8 cellular contexts compared by ENCODE assay signal in the genomic region with DNA sequence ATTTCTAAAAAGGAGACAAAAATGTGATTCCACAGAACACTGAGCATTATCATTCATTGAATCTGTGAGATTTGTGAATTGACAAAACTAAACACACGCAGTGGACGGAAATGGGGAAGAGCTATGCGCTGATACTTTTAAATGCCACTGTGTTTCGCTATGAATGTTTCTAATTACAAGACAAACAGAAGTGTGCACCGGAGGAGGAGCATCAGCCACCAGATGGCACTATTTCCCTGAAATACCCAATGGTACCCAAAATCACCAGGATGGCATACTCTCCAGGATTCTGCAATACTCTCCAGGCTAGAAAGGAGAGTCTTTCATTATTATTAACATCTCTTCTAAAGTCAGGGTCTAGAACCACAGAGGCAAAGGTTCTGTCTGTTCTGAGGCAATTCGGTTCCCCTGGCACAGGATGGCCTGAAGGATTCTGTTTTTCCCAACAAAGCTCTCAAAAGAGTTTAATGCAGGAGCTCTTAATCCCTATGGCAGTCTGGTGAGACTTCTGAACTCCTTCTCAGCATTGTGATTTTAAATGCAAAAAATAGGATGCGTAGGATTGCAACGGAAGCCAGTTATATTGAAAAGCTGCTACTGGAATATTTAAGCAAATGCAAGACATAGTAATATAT. TPM values are rescaled to one million over a fixed set of nuclear protein-coding genes. Genes with fewer than 3 reads are reported as not detected.
DNase-seq lines count a peak whose midpoint lies in the region; ATAC-seq and TF ChIP-seq lines count a peak whose summit lies in the region.

No MANE protein-coding gene starts in this region.

- H3K4me1 ChIP-seq in lower lobe of right lung = no peaks in the 10 kb centered on the region

- ATAC-seq in CD4-positive, alpha-beta T cell (ENCODE audit: poor library complexity) = peak; percentile 78
- ATAC-seq in HG03354 (IDR thresholded peaks at IDR 0.05; ENCODE audit: poor library complexity, severe bottlenecking, unreplicated experiment) (peak; percentile 94), lower lobe of right lung (peak; percentile 80 to 83)

- intact Hi-C loops in CD4-positive, alpha-beta T cell (cut with DNase I, micrococcal nuclease) = loop anchor here (2.0 to 10.0 kb wide), 5 partner anchors 327 to 1517 kb away; no protein-coding TSS in a partner anchor
- intact Hi-C loops in lower lobe of right lung (cut with DNase I) = no loop called here

- no peaks in the 10 kb centered on the region for H3K36me3 ChIP-seq in lower lobe of right lung

- H3K4me1 Mint-ChIP-seq in CD4-positive, alpha-beta T cell (ENCODE audit: low read depth) = no peaks in the 10 kb centered on the region

- no peak overlapping the region for H3K27ac Mint-ChIP-seq in CD4-positive, alpha-beta T cell

- no peak overlapping the region for H3K4me3 Mint-ChIP-seq in CD4-positive, alpha-beta T cell

- H3K9me3 ChIP-seq in CD4-positive, alpha-beta T cell (ENCODE audit: control insufficient read depth, low read length) = no peaks in the 10 kb centered on the region
- no peaks in the 10 kb centered on the region for H3K9me3 ChIP-seq in lower lobe of right lung

- POLR2A ChIA-PET in CD4-positive, alpha-beta T cell (lab: Charles Lee) = interaction anchor here (1.6 kb wide), 1 partner anchor 14 kb away, joined by 6 read pairs; a partner anchor contains a TSS

- no peak overlapping the region for H3K4me3 ChIP-seq in lower lobe of right lung

- no peaks in the 10 kb centered on the region for H3K36me3 Mint-ChIP-seq in CD4-positive, alpha-beta T cell (ENCODE audit: low read depth)

- no peak overlapping the region for H3K27ac ChIP-seq in CD4-positive, alpha-beta T cell (ENCODE audit: low read depth, low read length)
- no peak overlapping the region for H3K27ac ChIP-seq in lower lobe of right lung

- CTCF ChIA-PET in CD4-positive, alpha-beta T cell (lab: Charles Lee) = interaction anchor here (1.0 to 1.5 kb wide), 4 partner anchors 8 to 1509 kb away, joined by 4 to 10 read pairs (median 4); a partner anchor contains a TSS

- TF ChIP-seq CTCF in CD4-positive, alpha-beta T cell (IDR thresholded peaks at IDR 0.05) = peak; percentile 84
- TF ChIP-seq CTCF in lower lobe of right lung (IDR thresholded peaks at IDR 0.05) = peak; percentile 83

- H3K27me3 Mint-ChIP-seq in CD4-positive, alpha-beta T cell = peaks cover 52% of the 10 kb centered on the region

- H3K27me3 ChIP-seq in CD4-positive, alpha-beta T cell (ENCODE audit: control insufficient read depth, insufficient read depth, low read length) = peaks cover 5% of the 10 kb centered on the region
- H3K27me3 ChIP-seq in lower lobe of right lung (ENCODE audit: low read depth) = peaks cover 7% of the 10 kb centered on the region

- DNase-seq in CD4-positive, alpha-beta T cell = peak; percentile 30 to 54 (median 44)
- peak; percentile 52 for DNase-seq in GM19240 (ENCODE audit: insufficient read length, low spot score)
- peak; percentile 78 for DNase-seq in NCI-H345 (lab: John Stamatoyannopoulos, UW)
- peak; percentile 29 to 60 for DNase-seq in activated CD4-positive, alpha-beta T cell treated with anti-CD3 and anti-CD28 coated beads for 24 hours (ENCODE audit: low read depth in 2 of 2)
- peak; percentile 83 for DNase-seq in dedifferentiated amniotic fluid mesenchymal stem cell (ENCODE audit: extremely low spot score)
- no peak for DNase-seq in lower lobe of right lung
- DNase-seq in stimulated activated CD8-positive, alpha-beta memory T cell treated with anti-CD3 and anti-CD28 coated beads, Interleukin-12 subunit alpha, Interleukin-12 subunit beta, amount 100 ng/mL, for 1 hour (ENCODE audit: low read depth) = peak; percentile 31

- no peaks in the 10 kb centered on the region for H3K9me3 Mint-ChIP-seq in CD4-positive, alpha-beta T cell

RNA-seq across cellular contexts. Expression of a gene that starts 13.8 kb away (rescaled TPM):
- 10 to 100 TPM; 24.6 to 27.9 TPM for total RNA-seq in CD4-positive, alpha-beta T cell
- total RNA-seq in lower lobe of right lung = 30.6 TPM
